Comparison of ENCODE assay signal across 10 cellular contexts in the genomic region with DNA sequence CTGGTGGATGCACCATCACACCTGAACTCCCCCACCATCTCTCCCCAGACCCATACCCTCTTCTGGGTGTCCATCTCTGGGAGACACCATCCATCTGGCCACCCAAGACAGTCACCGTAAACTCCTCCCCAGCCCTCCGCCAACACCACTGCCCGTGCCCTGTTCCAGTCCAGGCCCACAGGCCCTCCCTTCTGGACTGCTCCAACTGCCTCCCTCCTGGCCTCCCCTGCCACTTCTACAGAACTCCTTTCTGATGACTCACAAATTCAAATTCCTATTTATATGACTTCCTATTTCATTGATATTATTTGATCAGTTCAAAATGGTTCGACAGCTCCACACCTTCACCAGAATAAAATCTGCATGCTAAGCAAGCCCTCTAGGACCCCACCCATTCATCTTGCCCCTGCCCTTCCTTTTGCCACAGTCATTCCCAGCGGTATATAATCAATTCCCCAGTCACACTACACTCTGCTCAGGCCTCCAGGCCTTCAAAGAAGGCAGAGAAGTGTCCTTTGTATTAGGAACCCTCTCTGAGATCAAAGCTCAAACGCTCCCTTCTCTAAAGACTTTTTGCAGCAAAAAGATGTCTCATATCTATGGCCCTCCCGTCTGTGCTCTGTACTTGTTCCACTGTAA. TPM values are rescaled to one million over a fixed set of nuclear protein-coding genes. Genes with fewer than 3 reads are reported as not detected.
A peak's percentile ranks its signal among the peaks of the same experiment; 100 is the strongest.
DNase-seq lines count a peak whose midpoint lies in the region; ATAC-seq, FAIRE-seq and TF ChIP-seq lines count a peak whose summit lies in the region.
"Had no signal": no experiment of that assay in that cellular context is flagged by ENCODE, and none has a peak within 500 bp of the region (broad histone marks: within the 10 kb centered on the region; RNA-seq: fewer than 3 reads in every experiment).

No MANE protein-coding gene starts in this region.

- no peaks in the 10 kb centered on the region for H3K9me3 Mint-ChIP-seq in CD4-positive, CD25-positive, alpha-beta regulatory T cell
- no peaks in the 10 kb centered on the region for H3K9me3 Mint-ChIP-seq in osteocyte (ENCODE audit: unreplicated experiment)

- peaks cover 18 to 99% (median 72%) of the 10 kb centered on the region in 4 donors for H3K4me1 Mint-ChIP-seq in CD4-positive, CD25-positive, alpha-beta regulatory T cell
- peaks cover 98% of the 10 kb centered on the region for H3K4me1 Mint-ChIP-seq in osteocyte (ENCODE audit: unreplicated experiment)

- no peak for DNase-seq in CD4-positive, CD25-positive, alpha-beta regulatory T cell
- DNase-seq in Panc1 (ENCODE audit: low read depth, low spot score) (no peak), endothelial cell of umbilical vein (ENCODE audit: low read depth, low spot score) (no peak), osteocyte (ENCODE audit: extremely low spot score, unreplicated experiment) (no peak), mucosa of gallbladder (ENCODE audit: low spot score) (no peak), COLO829 (ENCODE audit: low spot score) (no peak), SK-N-DZ (ENCODE audit: low spot score) (no peak)
- DNase-seq: dermis blood vessel endothelial cell, posterior cingulate gyrus had no signal

- intact Hi-C loops in Panc1 (cut with micrococcal nuclease; ENCODE audit: unreplicated experiment), result no loop called here
- intact Hi-C loops in endothelial cell of umbilical vein (cut with micrococcal nuclease), result no loop called here

- in situ Hi-C loops in Panc1 (cut with HindIII; ENCODE audit: low pct_unique_long_range_greater_than_20kb, low sequenced_read_pairs), result no loop called here

- peak; percentile 12 for FAIRE-seq in endothelial cell of umbilical vein (lab: Jason Lieb, UNC)

- peaks cover 7% of the 10 kb centered on the region for H4K20me1 ChIP-seq in endothelial cell of umbilical vein (replicated peaks; ENCODE audit: control insufficient read depth, extremely low read depth, insufficient read depth, low read length)

- TF ChIP-seq POLR2A in endothelial cell of umbilical vein (IDR thresholded peaks at IDR 0.05; ENCODE audit: low read depth, low read length), result no peak

- no peak overlapping the region for H2AFZ ChIP-seq in endothelial cell of umbilical vein (ENCODE audit: low read depth, low read length)

- no peak for ATAC-seq in CD4-positive, CD25-positive, alpha-beta regulatory T cell (ENCODE audit: low read depth in 2 of 2)
- ATAC-seq in Panc1 (peak; percentile 42), GM21515 (IDR thresholded peaks at IDR 0.05; ENCODE audit: unreplicated experiment) (no peak)

- BruUV-seq in Panc1 (replicated peaks; lab: Mats Ljungman, UMichigan), result no TSS peak
- no TSS peak for BruUV-seq in endothelial cell of umbilical vein (replicated peaks; lab: Mats Ljungman, UMichigan)

- dilution Hi-C loops in endothelial cell of umbilical vein (cut with MboI; ENCODE audit: extremely low pct_ligation_motif_present, low sequenced_read_pairs), result no loop called here

- H3K27ac Mint-ChIP-seq in CD4-positive, CD25-positive, alpha-beta regulatory T cell, result peak overlapping the region; percentile 72 to 99 (median 91)
- peak overlapping the region; percentile 98 for H3K27ac Mint-ChIP-seq in osteocyte (ENCODE audit: unreplicated experiment)

- no peaks in the 10 kb centered on the region for H3K9me1 ChIP-seq in endothelial cell of umbilical vein (replicated peaks; ENCODE audit: control insufficient read depth, extremely low read depth, insufficient read depth, low read length)

- peaks cover 96% of the 10 kb centered on the region for H3K79me2 ChIP-seq in endothelial cell of umbilical vein (ENCODE audit: control insufficient read depth, insufficient read depth, low read length)

- H3K27ac ChIP-seq in CD4-positive, CD25-positive, alpha-beta regulatory T cell (ENCODE audit: insufficient read depth, low read length, poor library complexity, severe bottlenecking), result peak overlapping the region; percentile 80
- peak overlapping the region; percentile 99 for H3K27ac ChIP-seq in Panc1 (ENCODE audit: low read length)
- peak overlapping the region; percentile 56 for H3K27ac ChIP-seq in endothelial cell of umbilical vein (ENCODE audit: insufficient read depth, low read depth, low read length)

- H3K4me2 ChIP-seq in endothelial cell of umbilical vein (ENCODE audit: insufficient read depth, low read length), result peak overlapping the region; percentile 20

- H3K9me3 ChIP-seq in CD4-positive, CD25-positive, alpha-beta regulatory T cell (ENCODE audit: control insufficient read depth in 2 of 2, low read length in 2 of 2), result no peaks in the 10 kb centered on the region
- H3K9me3 ChIP-seq in Panc1 (ENCODE audit: control insufficient read depth, insufficient read depth, low read depth, low read length) (no peaks in the 10 kb centered on the region), endothelial cell of umbilical vein (replicated peaks; ENCODE audit: control insufficient read depth, insufficient read depth, low read length) (no peaks in the 10 kb centered on the region)

- peak overlapping the region; percentile 34 to 83 (median 70) for H3K4me3 Mint-ChIP-seq in CD4-positive, CD25-positive, alpha-beta regulatory T cell
- H3K4me3 Mint-ChIP-seq in osteocyte (ENCODE audit: unreplicated experiment), result peak overlapping the region; percentile 8

- H3K9ac ChIP-seq in endothelial cell of umbilical vein (replicated peaks; ENCODE audit: extremely low read depth, insufficient read depth, low read length), result no peak overlapping the region

- CTCF ChIA-PET in Panc1 (lab: Charles Lee) (no interaction called here), endothelial cell of umbilical vein (lab: Charles Lee) (interaction anchor here (0.8 to 1.6 kb wide), 7 partner anchors 8 to 128 kb away, joined by 3 to 8 read pairs (median 3); no protein-coding TSS in a partner anchor)

- H3K4me1 ChIP-seq in CD4-positive, CD25-positive, alpha-beta regulatory T cell (ENCODE audit: control insufficient read depth, insufficient read depth, low read length, poor library complexity, severe bottlenecking), result peaks cover 99% of the 10 kb centered on the region
- H3K4me1 ChIP-seq in Panc1 (ENCODE audit: control insufficient read depth, insufficient read depth, low read length) (peaks cover 87% of the 10 kb centered on the region), endothelial cell of umbilical vein (ENCODE audit: control insufficient read depth, extremely low read depth, insufficient read depth, low read length) (peaks cover 92% of the 10 kb centered on the region)

- TF ChIP-seq CTCF in Panc1 (IDR thresholded peaks at IDR 0.05) (no peak), endothelial cell of umbilical vein (IDR thresholded peaks at IDR 0.05; ENCODE audit: extremely low read depth in 1 of 2, insufficient read depth in 1 of 2, low read depth in 1 of 2, low read length in 2 of 2) (no peak), osteocyte (IDR thresholded peaks at IDR 0.05) (no peak)

- peaks cover 20% of the 10 kb centered on the region for H3K36me3 Mint-ChIP-seq in CD4-positive, CD25-positive, alpha-beta regulatory T cell
- H3K36me3 Mint-ChIP-seq in osteocyte (ENCODE audit: unreplicated experiment), result peaks cover 6% of the 10 kb centered on the region

- H3K27me3 Mint-ChIP-seq in CD4-positive, CD25-positive, alpha-beta regulatory T cell, result no peaks in the 10 kb centered on the region
- no peaks in the 10 kb centered on the region for H3K27me3 Mint-ChIP-seq in osteocyte (ENCODE audit: unreplicated experiment)

- peaks cover 23% of the 10 kb centered on the region for H3K36me3 ChIP-seq in CD4-positive, CD25-positive, alpha-beta regulatory T cell (ENCODE audit: control insufficient read depth, insufficient read depth, low read length)
- H3K36me3 ChIP-seq in Panc1 (ENCODE audit: control insufficient read depth, insufficient read depth, low read length) (no peaks in the 10 kb centered on the region), endothelial cell of umbilical vein (ENCODE audit: control insufficient read depth in 2 of 2, extremely low read depth in 1 of 2, insufficient read depth in 2 of 2, low read length in 2 of 2) (peaks cover 4 to 8% of the 10 kb centered on the region in 2 experiments)

- POLR2A ChIA-PET in Panc1 (lab: Charles Lee) (interaction anchor here (0.7 kb wide), 1 partner anchor 30 kb away, joined by 3 read pairs; no protein-coding TSS in a partner anchor), endothelial cell of umbilical vein (lab: Charles Lee) (no interaction called here)

- H3K27me3 ChIP-seq in CD4-positive, CD25-positive, alpha-beta regulatory T cell (ENCODE audit: control insufficient read depth, insufficient read depth, low read length), result no peaks in the 10 kb centered on the region
- H3K27me3 ChIP-seq in Panc1 (ENCODE audit: control insufficient read depth, insufficient read depth, low read length), result no peaks in the 10 kb centered on the region
- no peaks in the 10 kb centered on the region for H3K27me3 ChIP-seq in endothelial cell of umbilical vein (ENCODE audit: control insufficient read depth in 2 of 2, insufficient read depth in 2 of 2, low read length in 2 of 2)

- peak overlapping the region; percentile 70 for H3K4me3 ChIP-seq in CD4-positive, CD25-positive, alpha-beta regulatory T cell (ENCODE audit: low read depth, low read length)
- H3K4me3 ChIP-seq in Panc1 (ENCODE audit: low read depth in 2 of 2, low read length in 2 of 2) (no peak overlapping the region), endothelial cell of umbilical vein (replicated peaks in 1 of 3; ENCODE audit: insufficient read depth in 1 of 3, low read depth in 1 of 3, low read length in 3 of 3) (no peak overlapping the region)

TF ChIP-seq in endothelial cell of umbilical vein, 7 proteins besides CTCF, POLR2A, EP300 and RAD21 (continues in another document):
- TF ChIP-seq POLR2AphosphoS5 (IDR thresholded peaks at IDR 0.05; ENCODE audit: insufficient read depth, low read depth, low read length) (peak; percentile 15), MAX (IDR thresholded peaks at IDR 0.05; ENCODE audit: insufficient read depth, insufficient read length) (no peak)

RNA-seq across cellular contexts. Expression of gene MYH9, which starts 29.1 kb away (rescaled TPM):
- 1,341 TPM for total RNA-seq in CD4-positive, CD25-positive, alpha-beta regulatory T cell
- polyA plus RNA-seq in CD4-positive, CD25-positive, alpha-beta regulatory T cell, result 10 to 100 TPM; 80.0 to 98.9 (median 93.4) TPM
- total RNA-seq in Panc1 (2021; ENCODE audit: unreplicated experiment), result 788 TPM
- polyA plus RNA-seq in Panc1 (2012; ENCODE audit: insufficient read length), result 1,068 TPM
- 1,331 and 1,413 TPM in 2 replicates for total RNA-seq in endothelial cell of umbilical vein
- 157 and 188 TPM in 2 replicates for polyA plus RNA-seq in endothelial cell of umbilical vein
- polyA plus RNA-seq in endothelial cell of umbilical vein (2011; cell fraction: cytosol; rRNA removed), result 377 and 396 TPM in 2 replicates
- 759 and 766 TPM in 2 replicates for polyA plus RNA-seq in endothelial cell of umbilical vein (2011; cell fraction: nucleus; rRNA removed)
- polyA plus RNA-seq in endothelial cell of umbilical vein (2012), result 496 and 585 TPM in 2 replicates
- polyA minus RNA-seq in endothelial cell of umbilical vein, result 1,176 and 1,679 TPM in 2 replicates
- 42.9 TPM for polyA minus RNA-seq in endothelial cell of umbilical vein (2011; cell fraction: cytosol; rRNA and poly(A)+ RNA removed)
- 498 and 877 TPM in 2 replicates for polyA minus RNA-seq in endothelial cell of umbilical vein (2011; cell fraction: nucleus; rRNA and poly(A)+ RNA removed)
- 938 and 1,044 TPM in 2 replicates for total RNA-seq in osteocyte
- total RNA-seq in mucosa of gallbladder, result 544 TPM
- 23.5 and 30.9 TPM in 2 replicates for polyA plus RNA-seq in SK-N-DZ (2014; cell fraction: cytosol; rRNA removed)
- polyA plus RNA-seq in SK-N-DZ (2014; cell fraction: nucleus; rRNA removed), result 19.9 and 23.2 TPM in 2 replicates
